ENCODE assay signal across 19 cellular contexts in genomic region chr12:123037791-123038190, GRCh38. TPM values are rescaled to one million over a fixed set of nuclear protein-coding genes. Genes with fewer than 3 reads are reported as not detected.
A peak's percentile ranks its signal among the peaks of the same experiment; 100 is the strongest.
DNase-seq lines count a peak whose midpoint lies in the region; ATAC-seq lines count a peak whose summit lies in the region.
"Had no signal": no experiment of that assay in that cellular context is flagged by ENCODE, and none has a peak within 500 bp of the region (broad histone marks: within the 10 kb centered on the region; RNA-seq: fewer than 3 reads in every experiment).

No MANE protein-coding gene starts in this region.

- ATAC-seq in Right ventricle myocardium superior (ENCODE audit: poor library complexity) = no peak
- no peak for ATAC-seq in left ventricle myocardium superior
- no peak for ATAC-seq in activated naive CD8-positive, alpha-beta T cell treated with anti-CD3 and anti-CD28 coated beads, Interleukin-2, amount 50 U/mL, for 24 hours
- ATAC-seq in HG02840 (IDR thresholded peaks at IDR 0.05; ENCODE audit: low FRiP score, unreplicated experiment) = no peak
- ATAC-seq: HepG2, K562 had no signal

- H3K4me1 Mint-ChIP-seq in activated CD4-positive, alpha-beta memory T cell treated with anti-CD3 and anti-CD28 coated beads, Interleukin-2, amount 10 ng/mL, durations not matched to agents 7 days and 5 days = peaks cover 11% of the 10 kb centered on the region
- H3K4me1 Mint-ChIP-seq in activated naive CD8-positive, alpha-beta T cell treated with anti-CD3 and anti-CD28 coated beads, Interleukin-2, amount 50 U/mL, for 24 hours = peaks cover 23% of the 10 kb centered on the region

- no peak overlapping the region for H3K4me3 Mint-ChIP-seq in activated CD4-positive, alpha-beta memory T cell treated with anti-CD3 and anti-CD28 coated beads, Interleukin-2, amount 10 ng/mL, durations not matched to agents 7 days and 5 days
- no peak overlapping the region for H3K4me3 Mint-ChIP-seq in activated naive CD8-positive, alpha-beta T cell treated with anti-CD3 and anti-CD28 coated beads, Interleukin-2, amount 50 U/mL, for 24 hours
- H3K4me3 Mint-ChIP-seq: CD4-positive, CD25-positive, alpha-beta regulatory T cell had no signal

- H3K9me3 Mint-ChIP-seq in activated CD4-positive, alpha-beta memory T cell treated with anti-CD3 and anti-CD28 coated beads, Interleukin-2, amount 10 ng/mL, durations not matched to agents 7 days and 5 days = no peaks in the 10 kb centered on the region
- H3K9me3 Mint-ChIP-seq in activated naive CD8-positive, alpha-beta T cell treated with anti-CD3 and anti-CD28 coated beads, Interleukin-2, amount 50 U/mL, for 24 hours = no peaks in the 10 kb centered on the region
- H3K9me3 Mint-ChIP-seq: CD4-positive, CD25-positive, alpha-beta regulatory T cell had no signal

- intact Hi-C loops in Right ventricle myocardium superior (cut with DNase I) (no loop called here), left ventricle myocardium superior (cut with micrococcal nuclease) (no loop called here)

- H3K27ac Mint-ChIP-seq in activated CD4-positive, alpha-beta memory T cell treated with anti-CD3 and anti-CD28 coated beads, Interleukin-2, amount 10 ng/mL, durations not matched to agents 7 days and 5 days = no peak overlapping the region
- no peak overlapping the region for H3K27ac Mint-ChIP-seq in activated naive CD8-positive, alpha-beta T cell treated with anti-CD3 and anti-CD28 coated beads, Interleukin-2, amount 50 U/mL, for 24 hours

- no peaks in the 10 kb centered on the region for H3K36me3 Mint-ChIP-seq in activated CD4-positive, alpha-beta memory T cell treated with anti-CD3 and anti-CD28 coated beads, Interleukin-2, amount 10 ng/mL, durations not matched to agents 7 days and 5 days (ENCODE audit: low read depth)
- H3K36me3 Mint-ChIP-seq in activated naive CD8-positive, alpha-beta T cell treated with anti-CD3 and anti-CD28 coated beads, Interleukin-2, amount 50 U/mL, for 24 hours (ENCODE audit: low read depth) = peaks cover 3% of the 10 kb centered on the region

- no peaks in the 10 kb centered on the region for H3K27me3 Mint-ChIP-seq in activated CD4-positive, alpha-beta memory T cell treated with anti-CD3 and anti-CD28 coated beads, Interleukin-2, amount 10 ng/mL, durations not matched to agents 7 days and 5 days
- H3K27me3 Mint-ChIP-seq in activated naive CD8-positive, alpha-beta T cell treated with anti-CD3 and anti-CD28 coated beads, Interleukin-2, amount 50 U/mL, for 24 hours = no peaks in the 10 kb centered on the region
- H3K27me3 Mint-ChIP-seq: CD4-positive, CD25-positive, alpha-beta regulatory T cell had no signal

- CTCF ChIA-PET in activated CD4-positive, alpha-beta memory T cell treated with anti-CD3 and anti-CD28 coated beads, Interleukin-2, amount 10 ng/mL, durations not matched to agents 7 days and 5 days (lab: Charles Lee) = no interaction called here

- DNase-seq in Right ventricle myocardium superior (peak; percentile 12), left ventricle myocardium superior (no peak), NCI-H69 (lab: John Stamatoyannopoulos, UW) (peak; percentile 77), left kidney (ENCODE audit: low read depth, low spot score) (peak; percentile 55)
- no peak for DNase-seq in activated CD4-positive, alpha-beta memory T cell treated with anti-CD3 and anti-CD28 coated beads, Interleukin-2, amount 10 ng/mL, durations not matched to agents 7 days and 5 days
- no peak for DNase-seq in activated naive CD8-positive, alpha-beta T cell treated with anti-CD3 and anti-CD28 coated beads, Interleukin-2, amount 50 U/mL, for 24 hours
- DNase-seq: Caco-2; CD4-positive, CD25-positive, alpha-beta regulatory T cell; DMS 273 treated with DMSO at 0.1 percent for 48 hours; DMS79 treated with DMSO at 0.1 percent for 48 hours; MG63; NCI-H1436; NCI-H2029; NCI-H446; NCI-H774; OCI-M1 had no signal

- POLR2A ChIA-PET in activated CD4-positive, alpha-beta memory T cell treated with anti-CD3 and anti-CD28 coated beads, Interleukin-2, amount 10 ng/mL, durations not matched to agents 7 days and 5 days (lab: Charles Lee) = no interaction called here

RNA-seq across cellular contexts. Expression of gene ARL6IP4, which starts 57.3 kb away (rescaled TPM):
- 162 TPM for total RNA-seq in Right ventricle myocardium superior
- total RNA-seq in left ventricle myocardium superior = 181 TPM
- total RNA-seq in activated CD4-positive, alpha-beta memory T cell treated with anti-CD3 and anti-CD28 coated beads, Interleukin-2, amount 10 ng/mL, durations not matched to agents 7 days and 5 days = 100 to 1,000 TPM; 166 to 175 TPM

Comparison
In these comparisons a context has a peak if more than half of its experiments do, and no peak if none do; other contexts are left out.
1. DNase-seq: peak in Right ventricle myocardium superior (single experiment), NCI-H69 (single experiment) and left kidney (single experiment); none in left ventricle myocardium superior (single experiment), activated CD4-positive, alpha-beta memory T cell treated with anti-CD3 and anti-CD28 coated beads, Interleukin-2, amount 10 ng/mL, durations not matched to agents 7 days and 5 days (single experiment) and activated naive CD8-positive, alpha-beta T cell treated with anti-CD3 and anti-CD28 coated beads, Interleukin-2, amount 50 U/mL, for 24 hours (single experiment).